29 cellular contexts compared by ENCODE assay signal in genomic region chr6:136538836-136539235, GRCh38. TPM values are rescaled to one million over a fixed set of nuclear protein-coding genes. Genes with fewer than 3 reads are reported as not detected.
"Had no signal": no experiment of that assay in that cellular context is flagged by ENCODE, and none has a peak within 500 bp of the region (broad histone marks: within the 10 kb centered on the region; RNA-seq: fewer than 3 reads in every experiment).

No MANE protein-coding gene starts in this region.

- H3K27ac ChIP-seq: ascending aorta, breast epithelium, Peyer's patch, SJSA1 had no signal

- DNase-seq: activated CD4-positive, alpha-beta T cell treated with anti-CD3 and anti-CD28 coated beads for 36 hours; activated CD4-positive, alpha-beta T cell treated with anti-CD3 and anti-CD28 coated beads, Interleukin-2, amount 10 ng/mL, durations not matched to agents 7 days and 5 days; activated CD4-positive, alpha-beta T cell treated with anti-CD3 and anti-CD28 coated beads, Interleukin-2, amount 50 U/mL, for 48 hours; activated CD8-positive, alpha-beta T cell treated with anti-CD3 and anti-CD28 coated beads, Interleukin-2, amount 10 ng/mL, durations not matched to agents 7 days and 5 days; activated gamma-delta T cell; activated naive CD4-positive, alpha-beta T cell treated with Interleukin-2 at 50 U/mL for 16 hours; activated naive CD8-positive, alpha-beta T cell treated with anti-CD3 and anti-CD28 coated beads, Interleukin-2, amount 10 ng/mL, durations not matched to agents 7 days and 5 days; activated T-cell treated with anti-CD3 and anti-CD28 coated beads, Interleukin-2, amount 50 U/mL, for 24 hours; amygdala; caudate nucleus; KG1; MM.1S; MV-4-11; NCI-H1092 treated with DMSO at 0.1 percent for 48 hours; NCI-H1417; NCI-H146; NCI-H187; NCI-H2029 treated with DMSO at 0.1 percent for 48 hours; NCI-H345; NCI-H524 treated with DMSO at 0.1 percent for 48 hours; PC-3; Peyer's patch; RPMI8226; SHP77 treated with DMSO at 0.1 percent for 48 hours; SK-N-SH had no signal

- H3K4me3 ChIP-seq: ascending aorta, breast epithelium, Peyer's patch, SJSA1 had no signal

- H3K9me3 ChIP-seq: ascending aorta, breast epithelium, Peyer's patch, SJSA1, SK-N-SH had no signal

- H3K4me2 ChIP-seq: SK-N-SH had no signal

- H3K4me1 ChIP-seq: ascending aorta, Peyer's patch, SJSA1 had no signal

- H3K27me3 ChIP-seq: ascending aorta, breast epithelium, Peyer's patch had no signal

- ATAC-seq: activated CD4-positive, alpha-beta T cell treated with anti-CD3 and anti-CD28 coated beads for 36 hours; activated CD4-positive, CD25-positive, alpha-beta regulatory T cell treated with anti-CD3 and anti-CD28 coated beads, Interleukin-2, amount 50 U/mL, for 24 hours; activated CD8-positive, alpha-beta T cell treated with anti-CD3 and anti-CD28 coated beads, Interleukin-2, amount 10 ng/mL, durations not matched to agents 7 days and 5 days; PC-3 had no signal

- H3K36me3 ChIP-seq: ascending aorta, breast epithelium, Peyer's patch, SJSA1 had no signal

- H3K9ac ChIP-seq: SK-N-SH had no signal

RNA-seq across cellular contexts. Expression of gene MAP7, which starts 11.4 kb away (rescaled TPM):
- total RNA-seq: ascending aorta had no signal
